7 cellular contexts compared by ENCODE assay signal in the genomic region with DNA sequence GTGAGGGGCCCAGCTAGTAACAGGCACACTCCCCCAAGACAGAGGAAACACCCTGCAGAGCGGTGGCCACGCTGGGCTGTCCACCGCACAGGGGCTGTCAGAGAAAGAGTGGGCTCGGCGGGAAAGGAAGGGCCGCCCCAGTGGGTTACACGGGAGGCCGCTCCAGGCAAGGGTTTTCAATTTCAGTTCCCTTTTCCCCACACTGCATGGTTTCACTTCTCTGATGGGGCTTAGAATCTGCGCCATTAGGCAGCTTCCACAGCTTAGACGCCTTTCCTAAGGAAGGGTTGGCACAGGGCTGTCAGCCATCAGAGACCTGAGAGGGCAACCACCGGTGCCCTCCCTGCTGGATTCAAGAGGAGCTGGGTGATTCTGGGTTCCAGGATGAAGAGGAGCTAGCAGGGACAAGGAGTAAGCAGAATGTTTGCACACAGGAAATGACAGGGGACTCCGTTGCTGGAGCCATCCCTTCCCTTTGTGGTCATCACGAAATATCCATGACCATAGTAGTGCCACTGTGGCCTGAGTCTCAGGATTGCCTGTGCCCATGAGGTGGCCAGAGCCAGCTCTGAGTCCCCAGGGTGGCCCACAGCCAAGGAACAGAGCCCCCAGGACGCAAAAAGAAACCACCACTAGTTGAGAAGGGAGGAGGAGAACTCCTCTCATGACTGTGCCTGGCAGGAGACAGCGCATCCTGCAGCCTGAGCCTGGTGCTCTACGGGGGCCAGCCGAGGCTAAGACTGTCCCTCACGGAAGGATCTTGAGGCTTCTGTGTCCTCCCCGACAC.
DNase-seq lines count a peak whose midpoint lies in the region; ATAC-seq and TF ChIP-seq lines count a peak whose summit lies in the region.

No MANE protein-coding gene starts in this region.

- no peaks in the 10 kb centered on the region for H3K9me3 ChIP-seq in left lung

- H3K4me3 ChIP-seq in left lung: no peak overlapping the region

- H3K27me3 ChIP-seq in left lung: no peaks in the 10 kb centered on the region

- ATAC-seq in GM19025 (IDR thresholded peaks at IDR 0.05; ENCODE audit: low read depth, unreplicated experiment) (peak; percentile 90), HG02840 (IDR thresholded peaks at IDR 0.05; ENCODE audit: low FRiP score, unreplicated experiment) (peak; percentile 97), left lung (peak; percentile 74)

- intact Hi-C loops in left lung (cut with DNase I): no loop called here

- TF ChIP-seq CTCF in left lung (IDR thresholded peaks at IDR 0.05): no peak

- DNase-seq in RPMI7951 (ENCODE audit: low read depth) (peak; percentile 10), left lung (peak in 1 of 2 donors; percentile 52), cerebellar cortex (ENCODE audit: low spot score) (no peak), kidney glomerular epithelial cell (lab: John Stamatoyannopoulos, UW) (no peak)
- DNase-seq in stimulated activated CD4-positive, alpha-beta T cell treated with anti-CD3 and anti-CD28 coated beads, Interleukin-4, amount 100 ng/mL, for 4 hours: no peak

- H3K4me1 ChIP-seq in left lung: peaks cover 0 to 10% of the 10 kb centered on the region in 2 donors

- no peaks in the 10 kb centered on the region for H3K36me3 ChIP-seq in left lung

- peak overlapping the region; percentile 53 to 71 for H3K27ac ChIP-seq in left lung
